6 cellular contexts compared by ENCODE assay signal in the genomic region with DNA sequence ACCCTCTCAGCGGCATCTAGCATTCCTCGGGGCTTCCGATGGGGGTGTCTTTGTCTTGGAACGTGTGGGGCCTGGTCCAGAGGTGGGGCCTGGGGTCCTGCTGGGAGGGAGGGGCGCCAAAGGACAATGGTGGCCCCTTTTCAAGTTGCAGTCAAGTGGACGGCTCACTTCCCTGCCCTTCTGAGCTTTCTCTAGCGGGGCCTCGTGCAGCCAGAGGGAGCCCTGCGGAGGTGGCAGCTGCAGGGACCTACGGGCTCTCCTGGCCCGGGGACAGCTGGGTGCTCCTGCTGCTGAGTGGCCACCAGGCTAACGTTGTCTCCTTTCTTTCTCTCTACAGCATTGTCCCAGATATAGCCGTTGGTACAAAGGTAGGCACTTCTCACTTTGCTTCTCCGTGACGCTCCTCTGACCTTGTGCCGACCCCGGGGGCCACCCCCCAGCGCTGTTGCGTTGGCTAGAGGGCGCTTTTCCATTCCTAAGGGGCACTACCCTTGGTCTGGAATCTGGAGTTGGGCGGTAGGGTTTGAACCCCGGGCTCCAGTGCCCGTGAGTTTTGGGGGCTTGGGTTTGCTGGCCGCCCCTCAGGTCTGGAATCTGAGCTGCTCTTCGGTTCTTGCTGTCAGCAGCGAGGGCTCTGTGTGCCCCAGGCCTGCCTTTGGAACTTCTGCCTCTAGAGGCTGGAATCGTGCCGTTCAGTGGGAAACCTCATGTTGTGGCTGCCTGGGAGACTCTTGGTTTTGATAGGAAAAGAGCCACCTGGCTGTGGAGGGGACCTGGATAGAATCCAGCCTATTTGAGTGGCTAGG.
DNase-seq lines count a peak whose midpoint lies in the region; ATAC-seq lines count a peak whose summit lies in the region.

No MANE protein-coding gene starts in this region.

- H3K9ac ChIP-seq in mucosa of stomach (ENCODE audit: low read length), result peak overlapping the region; percentile 83

- H3K4me1 Mint-ChIP-seq in activated naive CD8-positive, alpha-beta T cell treated with anti-CD3 and anti-CD28 coated beads, Interleukin-2, amount 50 U/mL, for 24 hours, result peaks cover 41% of the 10 kb centered on the region

- H3K27me3 ChIP-seq in mucosa of stomach (ENCODE audit: control insufficient read depth, insufficient read depth, low read length), result no peaks in the 10 kb centered on the region

- peak overlapping the region; percentile 87 for H3K27ac Mint-ChIP-seq in activated naive CD8-positive, alpha-beta T cell treated with anti-CD3 and anti-CD28 coated beads, Interleukin-2, amount 50 U/mL, for 24 hours

- ATAC-seq in activated naive CD8-positive, alpha-beta T cell treated with anti-CD3 and anti-CD28 coated beads, Interleukin-2, amount 50 U/mL, for 24 hours, result no peak
- no peak for ATAC-seq in HG02970 (IDR thresholded peaks at IDR 0.05; ENCODE audit: low FRiP score, unreplicated experiment)

- H3K9me3 ChIP-seq in mucosa of stomach (ENCODE audit: control insufficient read depth, low read length), result no peaks in the 10 kb centered on the region

- peak; percentile 19 for DNase-seq in NCI-H2196 (lab: John Stamatoyannopoulos, UW; ENCODE audit: unreplicated experiment)
- DNase-seq in NCI-H2196 treated with DMSO at 0.1 percent for 48 hours (lab: John Stamatoyannopoulos, UW; ENCODE audit: unreplicated experiment), result no peak
- DNase-seq in activated naive CD8-positive, alpha-beta T cell treated with anti-CD3 and anti-CD28 coated beads, Interleukin-2, amount 50 U/mL, for 24 hours, result no peak
- no peak for DNase-seq in NCI-H1436 (lab: John Stamatoyannopoulos, UW)

- H3K36me3 ChIP-seq in mucosa of stomach (ENCODE audit: control insufficient read depth, insufficient read depth, low read length), result peaks cover 12% of the 10 kb centered on the region

- H3K4me3 ChIP-seq in mucosa of stomach (ENCODE audit: low read length), result peak overlapping the region; percentile 87

- H3K36me3 Mint-ChIP-seq in activated naive CD8-positive, alpha-beta T cell treated with anti-CD3 and anti-CD28 coated beads, Interleukin-2, amount 50 U/mL, for 24 hours (ENCODE audit: low read depth), result peaks cover 47% of the 10 kb centered on the region

- no peaks in the 10 kb centered on the region for H3K9me3 Mint-ChIP-seq in activated naive CD8-positive, alpha-beta T cell treated with anti-CD3 and anti-CD28 coated beads, Interleukin-2, amount 50 U/mL, for 24 hours

- H3K4me1 ChIP-seq in mucosa of stomach (ENCODE audit: control insufficient read depth, insufficient read depth, low read length), result peaks cover 40% of the 10 kb centered on the region

- no peaks in the 10 kb centered on the region for H3K27me3 Mint-ChIP-seq in activated naive CD8-positive, alpha-beta T cell treated with anti-CD3 and anti-CD28 coated beads, Interleukin-2, amount 50 U/mL, for 24 hours

- H3K4me3 Mint-ChIP-seq in activated naive CD8-positive, alpha-beta T cell treated with anti-CD3 and anti-CD28 coated beads, Interleukin-2, amount 50 U/mL, for 24 hours, result peak overlapping the region; percentile 88
